In genomic region chr5:55039843-55040242, GRCh38 we compare ENCODE assay signal across 19 cellular contexts. TPM values are rescaled to one million over a fixed set of nuclear protein-coding genes. Genes with fewer than 3 reads are reported as not detected.
"Had no signal": no experiment of that assay in that cellular context is flagged by ENCODE, and none has a peak within 500 bp of the region (broad histone marks: within the 10 kb centered on the region; RNA-seq: fewer than 3 reads in every experiment).

No MANE protein-coding gene starts in this region.

- H3K27me3 ChIP-seq: ascending aorta, cardiac muscle cell, colonic mucosa, left lung, suprapubic skin had no signal

- ATAC-seq: activated naive CD4-positive, alpha-beta T cell treated with anti-CD3 and anti-CD28 coated beads, Interleukin-2, amount 50 U/mL, for 72 hours; left lung; stimulated activated naive CD8-positive, alpha-beta T cell treated with anti-CD3 and anti-CD28 coated beads, Interleukin-15, Interleukin-2, amounts not matched to agents 100 U/mL and 50 U/mL, for 24 hours had no signal

- H3K36me3 ChIP-seq: ascending aorta, cardiac muscle cell, colonic mucosa, left lung, suprapubic skin had no signal

- H3K4me3 ChIP-seq: ascending aorta, cardiac muscle cell, colonic mucosa, left lung, suprapubic skin had no signal

- H3K9me3 ChIP-seq: ascending aorta, colonic mucosa, left lung, suprapubic skin had no signal

- H3K27ac ChIP-seq: ascending aorta, cardiac muscle cell, colonic mucosa, left lung, suprapubic skin had no signal

- H3K4me1 ChIP-seq: ascending aorta, colonic mucosa, left lung, suprapubic skin had no signal

- DNase-seq: activated effector memory CD4-positive, alpha-beta T cell treated with anti-CD3 and anti-CD28 coated beads, Interleukin-2, amount 50 U/mL, for 16 hours; activated T-cell treated with anti-CD3 and anti-CD28 coated beads, Interleukin-2, amount 50 U/mL, for 24 hours; colonic mucosa; effector CD4-positive, alpha-beta T cell; glutamatergic neuron; left lung; mesendoderm; stimulated activated CD4-positive, alpha-beta T cell treated with anti-CD3 and anti-CD28 coated beads, Interleukin-4, amount 100 ng/mL, for 1 hour; stimulated activated CD8-positive, alpha-beta memory T cell treated with anti-CD3 and anti-CD28 coated beads, Interleukin-4, amount 100 ng/mL, for 48 hours; stimulated activated naive CD8-positive, alpha-beta T cell treated with anti-CD3 and anti-CD28 coated beads, Interleukin-15, Interleukin-2, amounts not matched to agents 100 U/mL and 50 U/mL, for 24 hours; T-helper 2 cell had no signal

RNA-seq across cellular contexts. Expression of gene GZMK, which starts 15.8 kb away (rescaled TPM):
- total RNA-seq: ascending aorta, cardiac muscle cell, endothelial cell of umbilical vein, osteocyte had no signal
- polyA plus RNA-seq: cardiac muscle cell, endothelial cell of umbilical vein, keratinocyte, neural cell had no signal

RNA-seq across cellular contexts. Expression of gene ESM1, which starts 54.5 kb away (rescaled TPM):
- total RNA-seq: activated naive CD4-positive, alpha-beta T cell treated with anti-CD3 and anti-CD28 coated beads, Interleukin-2, amount 50 U/mL, for 72 hours; ascending aorta had no signal
- polyA plus RNA-seq: neural cell had no signal
